10 cellular contexts compared by ENCODE assay signal in the genomic region with DNA sequence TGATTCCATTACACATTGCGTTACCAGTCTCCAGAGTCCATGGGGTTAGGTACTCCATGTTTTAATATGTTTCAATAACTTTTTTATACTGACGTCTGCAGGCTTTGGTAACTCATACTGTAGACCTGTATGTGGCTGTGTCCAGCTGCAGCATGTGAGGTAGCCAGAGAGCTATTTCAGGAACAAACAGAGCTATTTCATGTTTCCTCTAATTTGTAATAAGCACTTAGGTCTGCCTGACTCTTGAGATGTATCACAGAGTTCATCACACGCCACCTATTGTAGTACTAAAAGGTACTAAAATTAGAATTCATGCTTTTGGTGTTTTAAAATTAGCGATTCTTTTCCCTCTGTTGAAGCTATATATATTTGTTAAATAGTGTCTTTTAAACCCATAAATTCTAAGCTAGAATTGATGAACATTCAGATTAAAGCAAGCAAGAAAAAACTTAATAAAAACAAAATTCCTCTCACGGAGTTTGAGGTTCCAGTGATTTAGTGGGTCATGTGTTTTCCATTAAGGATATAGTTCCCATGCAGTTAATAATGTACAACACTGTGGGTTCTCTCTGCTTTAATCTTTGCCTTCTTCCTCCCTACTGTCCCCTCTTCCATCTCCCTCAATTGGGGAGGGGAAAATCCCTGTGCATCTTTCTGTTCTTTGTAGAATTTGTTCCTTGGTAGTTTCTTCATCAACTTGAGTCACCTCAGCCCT. TPM values are rescaled to one million over a fixed set of nuclear protein-coding genes. Genes with fewer than 3 reads are reported as not detected.
A peak's percentile ranks its signal among the peaks of the same experiment; 100 is the strongest.
DNase-seq lines count a peak whose midpoint lies in the region; ATAC-seq and TF ChIP-seq lines count a peak whose summit lies in the region.
"Had no signal": no experiment of that assay in that cellular context is flagged by ENCODE, and none has a peak within 500 bp of the region (broad histone marks: within the 10 kb centered on the region; RNA-seq: fewer than 3 reads in every experiment).

No MANE protein-coding gene starts in this region.

- DNase-seq in Peyer's patch, result no peak
- DNase-seq in left ventricle myocardium superior, result no peak
- DNase-seq in NCI-H2107 (lab: John Stamatoyannopoulos, UW), result no peak
- DNase-seq in effector CD4-positive, alpha-beta T cell, result no peak
- no peak for DNase-seq in DMS 273 (lab: John Stamatoyannopoulos, UW; ENCODE audit: unreplicated experiment)
- no peak for DNase-seq in caudate nucleus (lab: John Stamatoyannopoulos, UW)
- DNase-seq: NCI-H2081, T-cell had no signal

- no peaks in the 10 kb centered on the region for H3K36me3 ChIP-seq in Peyer's patch

- H3K27ac ChIP-seq in Peyer's patch, result peak overlapping the region in 3 of 4 donors; percentile 27 to 49 (median 30)
- H3K27ac ChIP-seq in caudate nucleus (ENCODE audit: low read depth, low read length), result no peak overlapping the region

- peaks cover 0 to 43% (median 8%) of the 10 kb centered on the region in 4 donors for H3K4me1 ChIP-seq in Peyer's patch

- peaks cover 63% of the 10 kb centered on the region for H3K4me1 Mint-ChIP-seq in stimulated activated memory B cell treated with anti-CD40 and anti-IgM and Interleukin-4, amounts not matched to agents 10 μg/mL and 1 μg/mL and 100 μg/mL, for 72 hours

- no peaks in the 10 kb centered on the region for H3K27me3 ChIP-seq in Peyer's patch

- ATAC-seq in GM21717 (IDR thresholded peaks at IDR 0.05; ENCODE audit: unreplicated experiment) (peak; percentile 30), left ventricle myocardium superior (peak; percentile 44)
- ATAC-seq in stimulated activated memory B cell treated with anti-CD40 and anti-IgM and Interleukin-4, amounts not matched to agents 10 μg/mL and 1 μg/mL and 100 μg/mL, for 72 hours, result peak; percentile 49
- ATAC-seq: T-cell had no signal

- no peaks in the 10 kb centered on the region for H3K9me3 ChIP-seq in Peyer's patch

- intact Hi-C loops in left ventricle myocardium superior (cut with micrococcal nuclease), result no loop called here

- H3K36me3 Mint-ChIP-seq in stimulated activated memory B cell treated with anti-CD40 and anti-IgM and Interleukin-4, amounts not matched to agents 10 μg/mL and 1 μg/mL and 100 μg/mL, for 72 hours, result no peaks in the 10 kb centered on the region

- no peak overlapping the region for H3K4me3 ChIP-seq in Peyer's patch

- H3K4me3 Mint-ChIP-seq in stimulated activated memory B cell treated with anti-CD40 and anti-IgM and Interleukin-4, amounts not matched to agents 10 μg/mL and 1 μg/mL and 100 μg/mL, for 72 hours, result peak overlapping the region; percentile 35
- H3K4me3 Mint-ChIP-seq: T-cell had no signal

- H3K9me3 Mint-ChIP-seq in stimulated activated memory B cell treated with anti-CD40 and anti-IgM and Interleukin-4, amounts not matched to agents 10 μg/mL and 1 μg/mL and 100 μg/mL, for 72 hours, result no peaks in the 10 kb centered on the region
- H3K9me3 Mint-ChIP-seq: T-cell had no signal

- no peak for TF ChIP-seq POLR2A in Peyer's patch (IDR thresholded peaks at IDR 0.05)

- TF ChIP-seq CTCF in Peyer's patch (IDR thresholded peaks at IDR 0.05), result no peak

- peak overlapping the region; percentile 80 for H3K27ac Mint-ChIP-seq in stimulated activated memory B cell treated with anti-CD40 and anti-IgM and Interleukin-4, amounts not matched to agents 10 μg/mL and 1 μg/mL and 100 μg/mL, for 72 hours
- H3K27ac Mint-ChIP-seq: T-cell had no signal

- no peaks in the 10 kb centered on the region for H3K27me3 Mint-ChIP-seq in stimulated activated memory B cell treated with anti-CD40 and anti-IgM and Interleukin-4, amounts not matched to agents 10 μg/mL and 1 μg/mL and 100 μg/mL, for 72 hours
- H3K27me3 Mint-ChIP-seq: T-cell had no signal

RNA-seq across cellular contexts. Expression of a gene that starts 37.0 kb away (rescaled TPM):
- total RNA-seq in Peyer's patch, result 10 to 100 TPM; 34.3 to 61.1 (median 49.7) TPM
- 29.5 TPM for total RNA-seq in left ventricle myocardium superior
